In genomic region chr11:36399745-36400144, GRCh38 we compare ENCODE assay signal across 14 cellular contexts.
DNase-seq lines count a peak whose midpoint lies in the region; ATAC-seq and TF ChIP-seq lines count a peak whose summit lies in the region.
"Had no signal": no experiment of that assay in that cellular context is flagged by ENCODE, and none has a peak within 500 bp of the region (broad histone marks: within the 10 kb centered on the region; RNA-seq: fewer than 3 reads in every experiment).

No MANE protein-coding gene starts in this region.

- peaks cover 28 to 65% of the 10 kb centered on the region in 2 donors for H3K36me3 Mint-ChIP-seq in CD4-positive, alpha-beta memory T cell
- H3K36me3 Mint-ChIP-seq: CD4-positive, CD25-positive, alpha-beta regulatory T cell had no signal

- CTCF ChIA-PET in CD4-positive, alpha-beta memory T cell (lab: Charles Lee; ENCODE audit: partially characterized antibody), result interaction anchor here (1.3 to 3.8 kb wide), 2 partner anchors 22 to 23 kb away, joined by 3 to 22 read pairs; no protein-coding TSS in a partner anchor

- no peaks in the 10 kb centered on the region for H3K27me3 Mint-ChIP-seq in CD4-positive, alpha-beta memory T cell

- H3K36me3 ChIP-seq in CD4-positive, alpha-beta memory T cell (ENCODE audit: insufficient read depth, low read length), result peaks cover 28% of the 10 kb centered on the region
- H3K36me3 ChIP-seq in Peyer's patch, result peaks cover 0 to 79% (median 0%) of the 10 kb centered on the region in 3 donors
- H3K36me3 ChIP-seq: HAP-1 had no signal

- H3K9me3 ChIP-seq in CD4-positive, alpha-beta memory T cell (ENCODE audit: control insufficient read depth in 1 of 2, low read length in 2 of 2), result no peaks in the 10 kb centered on the region
- no peaks in the 10 kb centered on the region for H3K9me3 ChIP-seq in Peyer's patch
- H3K9me3 ChIP-seq: HAP-1 had no signal

- no peak overlapping the region for H3K4me3 ChIP-seq in CD4-positive, alpha-beta memory T cell (ENCODE audit: low read length in 2 of 2)
- H3K4me3 ChIP-seq in Peyer's patch, result no peak overlapping the region
- H3K4me3 ChIP-seq: HAP-1 had no signal

- TF ChIP-seq CTCF in Peyer's patch (IDR thresholded peaks at IDR 0.05), result no peak

- H3K4me1 ChIP-seq in CD4-positive, alpha-beta memory T cell (ENCODE audit: insufficient read depth, low read length), result peaks cover 34% of the 10 kb centered on the region
- peaks cover 0 to 55% (median 0%) of the 10 kb centered on the region in 4 donors for H3K4me1 ChIP-seq in Peyer's patch
- H3K4me1 ChIP-seq: HAP-1 had no signal

- no peak for TF ChIP-seq POLR2A in Peyer's patch (IDR thresholded peaks at IDR 0.05)

- H3K27ac Mint-ChIP-seq in CD4-positive, alpha-beta memory T cell, result peak overlapping the region in 5 of 7 donors; percentile 26 to 87 (median 66)
- H3K27ac Mint-ChIP-seq: CD4-positive, CD25-positive, alpha-beta regulatory T cell had no signal

- peaks cover 15 to 47% (median 29%) of the 10 kb centered on the region in 4 donors for H3K4me1 Mint-ChIP-seq in CD4-positive, alpha-beta memory T cell
- H3K4me1 Mint-ChIP-seq: CD4-positive, CD25-positive, alpha-beta regulatory T cell had no signal

- POLR2A ChIA-PET in CD4-positive, alpha-beta memory T cell (lab: Charles Lee; ENCODE audit: partially characterized antibody), result interaction anchor here (0.9 to 2.9 kb wide), 5 partner anchors 9 to 22 kb away, joined by 3 to 22 read pairs (median 3); no protein-coding TSS in a partner anchor

- no peaks in the 10 kb centered on the region for H3K27me3 ChIP-seq in CD4-positive, alpha-beta memory T cell (ENCODE audit: insufficient read depth, low read length)
- no peaks in the 10 kb centered on the region for H3K27me3 ChIP-seq in Peyer's patch

- H3K4me3 Mint-ChIP-seq in CD4-positive, alpha-beta memory T cell, result peak overlapping the region in 1 of 8 donors; percentile 17
- H3K4me3 Mint-ChIP-seq: CD4-positive, CD25-positive, alpha-beta regulatory T cell had no signal

- H3K27ac ChIP-seq in CD4-positive, alpha-beta memory T cell (ENCODE audit: low read depth, low read length), result no peak overlapping the region
- H3K27ac ChIP-seq in Peyer's patch, result peak overlapping the region in 2 of 4 donors; percentile 32 to 51
- peak overlapping the region; percentile 21 for H3K27ac ChIP-seq in cingulate gyrus (ENCODE audit: low read depth, low read length)

- intact Hi-C loops in CD4-positive, alpha-beta memory T cell (cut with micrococcal nuclease), result loop anchor here (10.0 kb wide), 1 partner anchor 45 kb away; no protein-coding TSS in a partner anchor

- no peaks in the 10 kb centered on the region for H3K9me3 Mint-ChIP-seq in CD4-positive, alpha-beta memory T cell
- H3K9me3 Mint-ChIP-seq: CD4-positive, CD25-positive, alpha-beta regulatory T cell had no signal

- no peak for DNase-seq in CD4-positive, alpha-beta memory T cell
- DNase-seq in Peyer's patch, result peak in 2 of 3 donors; percentile 57 to 64
- peak; percentile 35 for DNase-seq in myocyte (ENCODE audit: low read depth)
- DNase-seq: CD4-positive, CD25-positive, alpha-beta regulatory T cell; NCI-H187; NCI-H226; NCI-H524 treated with DMSO at 0.1 percent for 48 hours had no signal

- ATAC-seq in HG02885 (IDR thresholded peaks at IDR 0.05; ENCODE audit: poor library complexity, unreplicated experiment) (no peak), HG03342 (IDR thresholded peaks at IDR 0.05; ENCODE audit: unreplicated experiment) (no peak), HG02763 (IDR thresholded peaks at IDR 0.05; ENCODE audit: unreplicated experiment) (no peak)
- ATAC-seq: Panc1, Right ventricle myocardium inferior had no signal

Comparison
In these comparisons a context has a peak if more than half of its experiments do, and no peak if none do; other contexts are left out.
1. DNase-seq: peak in Peyer's patch (2 of 3) and myocyte (single experiment); none in CD4-positive, alpha-beta memory T cell (0 of 5).